14 cellular contexts compared by ENCODE assay signal in genomic region chr12:94187351-94187750, GRCh38. TPM values are rescaled to one million over a fixed set of nuclear protein-coding genes. Genes with fewer than 3 reads are reported as not detected.
DNase-seq lines count a peak whose midpoint lies in the region; TF ChIP-seq lines count a peak whose summit lies in the region.
"Had no signal": no experiment of that assay in that cellular context is flagged by ENCODE, and none has a peak within 500 bp of the region (broad histone marks: within the 10 kb centered on the region; RNA-seq: fewer than 3 reads in every experiment).

No MANE protein-coding gene starts in this region.

- no peak overlapping the region for H2BK12ac ChIP-seq in mesenchymal stem cell (ENCODE audit: low read length in 2 of 2)

- H3K4me2 ChIP-seq in mesenchymal stem cell (ENCODE audit: low read length, poor library complexity, severe bottlenecking), result no peak overlapping the region
- H3K4me2 ChIP-seq: BLaER1 had no signal

- peaks cover 3% of the 10 kb centered on the region for H3K4me1 ChIP-seq in mesenchymal stem cell (ENCODE audit: control insufficient read depth, insufficient read depth, low read depth, low read length)
- H3K4me1 ChIP-seq: psoas muscle had no signal

- no peak overlapping the region for H3K14ac ChIP-seq in mesenchymal stem cell (ENCODE audit: low read length in 2 of 2)

- H2AK5ac ChIP-seq in mesenchymal stem cell (ENCODE audit: low read length, severe bottlenecking), result no peak overlapping the region

- no peaks in the 10 kb centered on the region for H3K27me3 Mint-ChIP-seq in activated T-helper 2 cell treated with anti-CD3 and anti-CD28 coated beads, Interferon-gamma antibody, Interleukin-2, Interleukin-4, amounts not matched to agents 10 μg/mL and 5 μg/mL and 100 μg/mL, durations not matched to agents 14 hours and 24 hours and 36 hours (ENCODE audit: low read depth)
- H3K27me3 Mint-ChIP-seq: activated naive CD8-positive, alpha-beta T cell had no signal

- no peak overlapping the region for H4K91ac ChIP-seq in mesenchymal stem cell (ENCODE audit: low read length)

- H3K23ac ChIP-seq in mesenchymal stem cell (ENCODE audit: low read length in 2 of 2), result no peak overlapping the region

- H3K4me3 Mint-ChIP-seq in activated T-helper 2 cell treated with anti-CD3 and anti-CD28 coated beads, Interferon-gamma antibody, Interleukin-2, Interleukin-4, amounts not matched to agents 10 μg/mL and 5 μg/mL and 100 μg/mL, durations not matched to agents 14 hours and 24 hours and 36 hours (ENCODE audit: low read depth), result no peak overlapping the region
- H3K4me3 Mint-ChIP-seq: activated naive CD8-positive, alpha-beta T cell; stimulated activated effector memory CD8-positive, alpha-beta T cell treated with anti-CD3 and anti-CD28 coated beads, Interleukin-12 subunit alpha, Interleukin-12 subunit beta, amount 100 ng/mL, for 72 hours had no signal

- DNase-seq in AG04449 (ENCODE audit: low read depth, low spot score) (no peak), HFF-Myc (ENCODE audit: extremely low read depth, low read depth) (no peak), caudate nucleus (lab: John Stamatoyannopoulos, UW) (peak in 17 of 61 donors; percentile 12 to 65 (median 40)), mesenchymal stem cell (no peak), NCI-H345 (lab: John Stamatoyannopoulos, UW) (no peak), COLO829 (ENCODE audit: low spot score) (no peak), HCEC 1CT (no peak)
- DNase-seq in activated T-helper 2 cell treated with anti-CD3 and anti-CD28 coated beads, Interferon-gamma antibody, Interleukin-2, Interleukin-4, amounts not matched to agents 10 μg/mL and 5 μg/mL and 100 μg/mL, durations not matched to agents 14 hours and 24 hours and 36 hours (ENCODE audit: low spot score), result no peak
- DNase-seq: Karpas-422; stimulated activated CD4-positive, alpha-beta T cell treated with anti-CD3 and anti-CD28 coated beads, Interleukin-4, amount 100 ng/mL, for 24 hours had no signal

- peaks cover 4% of the 10 kb centered on the region for H3K4me1 Mint-ChIP-seq in activated T-helper 2 cell treated with anti-CD3 and anti-CD28 coated beads, Interferon-gamma antibody, Interleukin-2, Interleukin-4, amounts not matched to agents 10 μg/mL and 5 μg/mL and 100 μg/mL, durations not matched to agents 14 hours and 24 hours and 36 hours (ENCODE audit: low read depth)

- H3K9me3 Mint-ChIP-seq in activated T-helper 2 cell treated with anti-CD3 and anti-CD28 coated beads, Interferon-gamma antibody, Interleukin-2, Interleukin-4, amounts not matched to agents 10 μg/mL and 5 μg/mL and 100 μg/mL, durations not matched to agents 14 hours and 24 hours and 36 hours, result peaks cover 5% of the 10 kb centered on the region

- CTCF ChIA-PET in AG04449 (lab: Yijun Ruan, JAX), result no interaction called here

- no peak overlapping the region for H2BK120ac ChIP-seq in mesenchymal stem cell (ENCODE audit: low read depth, low read length)

- H3K4me3 ChIP-seq in AG04449 (ENCODE audit: low read depth, low read length), result peak overlapping the region; percentile 51
- H3K4me3 ChIP-seq in HFF-Myc (replicated peaks; ENCODE audit: low read depth, low read length), result 0 out of 2 replicates have a peak overlapping the region, but pooled peaks have one; percentile 5
- peak overlapping the region in 1 of 2 experiments; percentile 62 for H3K4me3 ChIP-seq in mesenchymal stem cell (ENCODE audit: insufficient read depth in 1 of 2, low read depth in 1 of 2, low read length in 2 of 2)
- H3K4me3 ChIP-seq: BLaER1, psoas muscle had no signal

- H2AFZ ChIP-seq in mesenchymal stem cell (ENCODE audit: low read depth, low read length), result no peak overlapping the region

- peaks cover 17% of the 10 kb centered on the region for H3K36me3 Mint-ChIP-seq in activated T-helper 2 cell treated with anti-CD3 and anti-CD28 coated beads, Interferon-gamma antibody, Interleukin-2, Interleukin-4, amounts not matched to agents 10 μg/mL and 5 μg/mL and 100 μg/mL, durations not matched to agents 14 hours and 24 hours and 36 hours (ENCODE audit: low read depth)
- H3K36me3 Mint-ChIP-seq: stimulated activated effector memory CD8-positive, alpha-beta T cell treated with anti-CD3 and anti-CD28 coated beads, Interleukin-12 subunit alpha, Interleukin-12 subunit beta, amount 100 ng/mL, for 72 hours had no signal

- peak overlapping the region; percentile 56 for H3K9ac ChIP-seq in mesenchymal stem cell (ENCODE audit: low read length)
- H3K9ac ChIP-seq: BLaER1 had no signal

- no peaks in the 10 kb centered on the region for H3K79me1 ChIP-seq in mesenchymal stem cell (replicated peaks; ENCODE audit: low read length, poor library complexity, severe bottlenecking)

- intact Hi-C loops in activated T-helper 2 cell treated with anti-CD3 and anti-CD28 coated beads, Interferon-gamma antibody, Interleukin-2, Interleukin-4, amounts not matched to agents 10 μg/mL and 5 μg/mL and 100 μg/mL, durations not matched to agents 14 hours and 24 hours and 36 hours (cut with micrococcal nuclease), result no loop called here

- no peak for TF ChIP-seq CTCF in AG04449 (IDR thresholded peaks at IDR 0.05; ENCODE audit: insufficient read depth, low read length, missing control alignments)
- no peak for TF ChIP-seq CTCF in HFF-Myc (IDR thresholded peaks at IDR 0.05; ENCODE audit: low read depth, low read length, missing control alignments)

- peak overlapping the region; percentile 87 for H3K27ac ChIP-seq in caudate nucleus (ENCODE audit: low read depth, low read length)
- no peak overlapping the region for H3K27ac ChIP-seq in mesenchymal stem cell (ENCODE audit: low read length, poor library complexity, severe bottlenecking)
- H3K27ac ChIP-seq: BLaER1, psoas muscle had no signal

- 92% methylated on average over 12 of the region's 12 CpGs for WGBS in mesenchymal stem cell

- no peak overlapping the region for H3K18ac ChIP-seq in mesenchymal stem cell (ENCODE audit: low read depth in 1 of 2, low read length in 2 of 2)

- no peak overlapping the region for H4K8ac ChIP-seq in mesenchymal stem cell (ENCODE audit: low read length)

- H2BK15ac ChIP-seq in mesenchymal stem cell (ENCODE audit: low read depth, poor library complexity, severe bottlenecking), result no peak overlapping the region

- H3K36me3 ChIP-seq in mesenchymal stem cell (ENCODE audit: control insufficient read depth in 1 of 2, insufficient read depth in 2 of 2, low read depth in 1 of 2, low read length in 2 of 2), result no peaks in the 10 kb centered on the region
- H3K36me3 ChIP-seq: BLaER1 had no signal

- no peak overlapping the region for H3K4ac ChIP-seq in mesenchymal stem cell (ENCODE audit: low read depth in 1 of 2, low read length in 2 of 2)

- H3K27me3 ChIP-seq in mesenchymal stem cell (ENCODE audit: control insufficient read depth in 1 of 2, insufficient read depth in 1 of 2, low read length in 2 of 2), result peaks cover 7 to 12% of the 10 kb centered on the region in 2 experiments
- H3K27me3 ChIP-seq: BLaER1 had no signal

- no peak overlapping the region for H3K27ac Mint-ChIP-seq in activated T-helper 2 cell treated with anti-CD3 and anti-CD28 coated beads, Interferon-gamma antibody, Interleukin-2, Interleukin-4, amounts not matched to agents 10 μg/mL and 5 μg/mL and 100 μg/mL, durations not matched to agents 14 hours and 24 hours and 36 hours
- H3K27ac Mint-ChIP-seq: activated naive CD8-positive, alpha-beta T cell; stimulated activated effector memory CD8-positive, alpha-beta T cell treated with anti-CD3 and anti-CD28 coated beads, Interleukin-12 subunit alpha, Interleukin-12 subunit beta, amount 100 ng/mL, for 72 hours had no signal

- POLR2A ChIA-PET in AG04449 (lab: Yijun Ruan, JAX), result interaction anchor here (0.6 kb wide), 1 partner anchor 469 kb away, joined by 3 read pairs; no protein-coding TSS in a partner anchor

- H2BK5ac ChIP-seq in mesenchymal stem cell (ENCODE audit: low read depth, low read length, poor library complexity, severe bottlenecking), result no peak overlapping the region

- no peaks in the 10 kb centered on the region for H3K9me3 ChIP-seq in mesenchymal stem cell (ENCODE audit: control insufficient read depth, low read length)
- H3K9me3 ChIP-seq: BLaER1, psoas muscle had no signal

RNA-seq across cellular contexts. Expression of gene PLXNC1, which starts 39.0 kb away (rescaled TPM):
- 2.2 TPM for polyA plus RNA-seq in mesenchymal stem cell (2013, experiment 1 of 2)
- polyA plus RNA-seq in mesenchymal stem cell (2013, experiment 2 of 2), result 2.3 TPM
- total RNA-seq in activated T-helper 2 cell treated with anti-CD3 and anti-CD28 coated beads, Interferon-gamma antibody, Interleukin-2, Interleukin-4, amounts not matched to agents 10 μg/mL and 5 μg/mL and 100 μg/mL, durations not matched to agents 14 hours and 24 hours and 36 hours, result 6.6 and 7.2 TPM in 2 replicates
